21 cellular contexts compared by ENCODE assay signal in genomic region chr2:165804719-165805118, GRCh38. TPM values are rescaled to one million over a fixed set of nuclear protein-coding genes. Genes with fewer than 3 reads are reported as not detected.
DNase-seq lines count a peak whose midpoint lies in the region; ATAC-seq, FAIRE-seq and TF ChIP-seq lines count a peak whose summit lies in the region.
"Had no signal": no experiment of that assay in that cellular context is flagged by ENCODE, and none has a peak within 500 bp of the region (broad histone marks: within the 10 kb centered on the region; RNA-seq: fewer than 3 reads in every experiment).

No MANE protein-coding gene starts in this region.

- dilution Hi-C loops in mammary epithelial cell (cut with HindIII; ENCODE audit: low sequenced_read_pairs), result no loop called here

- intact Hi-C loops in mammary epithelial cell (cut with micrococcal nuclease), result no loop called here
- intact Hi-C loops in MCF 10A (cut with micrococcal nuclease), result no loop called here

- no peaks in the 10 kb centered on the region for H3K36me3 ChIP-seq in mammary epithelial cell (ENCODE audit: insufficient read depth, low read length)
- H3K36me3 ChIP-seq: brain microvascular endothelial cell, tibial nerve had no signal

- peak; percentile 82 for FAIRE-seq in islet of Langerhans (lab: Jason Lieb, UNC)
- FAIRE-seq: endothelial cell of umbilical vein, K562 had no signal

- ATAC-seq in GM18858 (IDR thresholded peaks at IDR 0.05; ENCODE audit: unreplicated experiment), result no peak
- ATAC-seq in GM21576 (IDR thresholded peaks at IDR 0.05; ENCODE audit: unreplicated experiment), result no peak
- ATAC-seq: activated T-helper 17 cell treated with anti-CD3 and anti-CD28 coated beads, Interleukin-2, amount 50 U/mL, for 72 hours; K562; naive thymus-derived CD8-positive, alpha-beta T cell; sciatic nerve had no signal

- no peak overlapping the region for H3K4me2 ChIP-seq in mammary epithelial cell (ENCODE audit: insufficient read depth, low read depth, low read length)

- H3K4me1 Mint-ChIP-seq in MCF 10A (ENCODE audit: insufficient read depth, unreplicated experiment), result peaks cover 8% of the 10 kb centered on the region
- H3K4me1 Mint-ChIP-seq: activated T-helper 17 cell treated with anti-CD3 and anti-CD28 coated beads, Interleukin-2, amount 50 U/mL, for 72 hours; naive thymus-derived CD8-positive, alpha-beta T cell had no signal

- POLR2A ChIA-PET in MCF 10A (lab: Yijun Ruan, JAX), result no interaction called here

- H3K79me2 ChIP-seq in mammary epithelial cell (ENCODE audit: insufficient read depth, low read length), result no peaks in the 10 kb centered on the region
- H3K79me2 ChIP-seq: parathyroid adenoma had no signal

- peak; percentile 10 for DNase-seq in mammary epithelial cell
- no peak for DNase-seq in MCF 10A (ENCODE audit: unreplicated experiment)
- peak; percentile 87 for DNase-seq in NCI-H526 treated with DMSO at 0.1 percent for 48 hours (lab: John Stamatoyannopoulos, UW)
- no peak for DNase-seq in GOT3 (lab: John Stamatoyannopoulos, UW)
- DNase-seq in effector CD8-positive, alpha-beta T cell (lab: John Stamatoyannopoulos, UW), result no peak
- DNase-seq: ACHN; activated CD4-positive, alpha-beta T cell treated with anti-CD3 and anti-CD28 coated beads for 4 hours; brain microvascular endothelial cell; DMS 273 treated with DMSO at 0.1 percent for 48 hours; mesenchymal stem cell; naive thymus-derived CD8-positive, alpha-beta T cell; stimulated activated naive CD4-positive, alpha-beta T cell had no signal

- CTCF ChIA-PET in mammary epithelial cell (lab: Charles Lee; ENCODE audit: low non-redundant PET) (no interaction called here), MCF 10A (lab: Yijun Ruan, JAX) (no interaction called here)

- no peaks in the 10 kb centered on the region for H3K27me3 ChIP-seq in mammary epithelial cell (ENCODE audit: insufficient read depth, low read length)
- H3K27me3 ChIP-seq: brain microvascular endothelial cell, tibial nerve had no signal

- no peak overlapping the region for H3K27ac Mint-ChIP-seq in MCF 10A (ENCODE audit: low read depth, unreplicated experiment)
- H3K27ac Mint-ChIP-seq: activated T-helper 17 cell treated with anti-CD3 and anti-CD28 coated beads, Interleukin-2, amount 50 U/mL, for 72 hours; naive thymus-derived CD8-positive, alpha-beta T cell had no signal

- no peak overlapping the region for H3K27ac ChIP-seq in mammary epithelial cell (ENCODE audit: insufficient read depth, low read depth, low read length)
- H3K27ac ChIP-seq: brain microvascular endothelial cell, parathyroid adenoma, tibial nerve had no signal

- peaks cover 11% of the 10 kb centered on the region for H3K4me1 ChIP-seq in mammary epithelial cell (ENCODE audit: insufficient read depth, low read length)
- H3K4me1 ChIP-seq: parathyroid adenoma, tibial nerve had no signal

- H3K27me3 Mint-ChIP-seq in MCF 10A (ENCODE audit: insufficient read depth, unreplicated experiment), result no peaks in the 10 kb centered on the region

- in situ Hi-C loops in mammary epithelial cell (cut with MboI; ENCODE audit: low sequenced_read_pairs in 2 of 2), result no loop called here

- no peak for TF ChIP-seq CTCF in mammary epithelial cell (conservative IDR thresholded peaks at IDR 0.05 in 1 of 2, IDR thresholded peaks at IDR 0.05 in 1 of 2; ENCODE audit: extremely low read depth in 1 of 2, insufficient read depth in 1 of 2, low read depth in 1 of 2, low read length in 2 of 2)
- TF ChIP-seq CTCF in MCF 10A (IDR thresholded peaks at IDR 0.05; ENCODE audit: unreplicated experiment), result no peak

- H4K20me1 ChIP-seq in mammary epithelial cell (ENCODE audit: insufficient read depth, low read length), result no peaks in the 10 kb centered on the region

- no peak overlapping the region for H3K4me3 ChIP-seq in mammary epithelial cell (replicated peaks in 1 of 3; ENCODE audit: insufficient read depth in 1 of 3, low read depth in 2 of 3, low read length in 3 of 3)
- H3K4me3 ChIP-seq: K562, tibial nerve had no signal

- BruUV-seq in mammary epithelial cell (replicated peaks; lab: Mats Ljungman, UMichigan) (no TSS peak), MCF 10A (replicated peaks; lab: Mats Ljungman, UMichigan) (no TSS peak)

- H3K9me3 ChIP-seq in mammary epithelial cell (replicated peaks; ENCODE audit: insufficient read depth, low read length), result no peaks in the 10 kb centered on the region
- H3K9me3 ChIP-seq: tibial nerve had no signal

- no peak overlapping the region for H3K9ac ChIP-seq in mammary epithelial cell (ENCODE audit: insufficient read depth, low read length)
- H3K9ac ChIP-seq: parathyroid adenoma had no signal

- WGBS in mammary epithelial cell (ENCODE audit: low coverage, missing lambda C conversion rate), result 31% methylated on average over 3 of the region's 3 CpGs

- H3K9me3 Mint-ChIP-seq in MCF 10A (ENCODE audit: unreplicated experiment), result no peaks in the 10 kb centered on the region

- H3K36me3 Mint-ChIP-seq in MCF 10A (ENCODE audit: insufficient read depth, unreplicated experiment), result no peaks in the 10 kb centered on the region

- no peak overlapping the region for H2AFZ ChIP-seq in mammary epithelial cell (ENCODE audit: low read depth, low read length)
- H2AFZ ChIP-seq: parathyroid adenoma had no signal

- no peak overlapping the region for H3K4me3 Mint-ChIP-seq in MCF 10A (ENCODE audit: unreplicated experiment)
- H3K4me3 Mint-ChIP-seq: activated T-helper 17 cell treated with anti-CD3 and anti-CD28 coated beads, Interleukin-2, amount 50 U/mL, for 72 hours; naive thymus-derived CD8-positive, alpha-beta T cell had no signal

RNA-seq across cellular contexts. Expression of gene GALNT3, which starts 10.7 kb away (rescaled TPM):
- total RNA-seq in mammary epithelial cell (10 to 100 TPM; 68.1 to 70.2 TPM), MCF 10A (2022) (20.2 and 24.2 TPM in 2 replicates)
- 29.0 TPM for polyA plus RNA-seq in mammary epithelial cell
- 99.7 TPM for polyA minus RNA-seq in mammary epithelial cell

Comparison
In these comparisons a context has a peak if more than half of its experiments do, and no peak if none do; other contexts are left out.
1. DNase-seq: peak in mammary epithelial cell (single experiment) and NCI-H526 treated with DMSO at 0.1 percent for 48 hours (single experiment); none in MCF 10A (single experiment), GOT3 (single experiment) and effector CD8-positive, alpha-beta T cell (single experiment).